In the genomic region with DNA sequence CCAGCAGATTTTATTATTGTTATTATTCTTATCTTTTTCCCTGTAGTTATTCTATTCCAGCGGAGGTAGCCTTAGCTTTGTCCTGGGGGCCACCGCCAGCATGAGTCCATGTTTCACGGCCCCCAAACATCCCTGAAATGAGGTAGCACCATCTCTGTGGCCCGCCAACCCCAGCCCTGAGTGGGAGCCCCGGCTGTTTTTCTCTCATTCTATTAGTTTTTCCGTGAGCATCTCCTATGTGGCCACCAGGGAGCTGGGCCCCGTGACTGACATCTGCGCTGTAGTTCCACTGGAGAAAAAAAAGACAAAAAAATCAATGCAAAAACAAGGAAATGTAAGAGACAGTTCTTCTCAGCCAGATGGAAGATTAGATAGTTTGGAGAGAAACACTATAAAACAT, we compare ENCODE assay signal across 36 cellular contexts. TPM values are rescaled to one million over a fixed set of nuclear protein-coding genes. Genes with fewer than 3 reads are reported as not detected.
"Had no signal": no experiment of that assay in that cellular context is flagged by ENCODE, and none has a peak within 500 bp of the region (broad histone marks: within the 10 kb centered on the region; RNA-seq: fewer than 3 reads in every experiment).

No MANE protein-coding gene starts in this region.

- ATAC-seq: activated CD4-positive, alpha-beta T cell treated with anti-CD3 and anti-CD28 coated beads for 36 hours; activated CD8-positive, alpha-beta memory T cell treated with anti-CD3 and anti-CD28 coated beads, Interleukin-2, amount 10 ng/mL, durations not matched to agents 7 days and 5 days; activated CD8-positive, alpha-beta T cell treated with anti-CD3 and anti-CD28 coated beads, Interleukin-2, amount 10 ng/mL, durations not matched to agents 7 days and 5 days; activated naive CD8-positive, alpha-beta T cell treated with anti-CD3 and anti-CD28 coated beads, Interleukin-2, amount 50 U/mL, for 24 hours; body of pancreas; effector memory CD8-positive, alpha-beta T cell; gastroesophageal sphincter; T-helper 17 cell had no signal

- H3K27me3 ChIP-seq: adrenal gland, body of pancreas, breast epithelium, cardiac muscle cell, esophagus squamous epithelium, gastroesophageal sphincter had no signal

- H3K4me3 ChIP-seq: adrenal gland, body of pancreas, breast epithelium, cardiac muscle cell, esophagus squamous epithelium, gastroesophageal sphincter had no signal

- H3K27ac ChIP-seq: body of pancreas, cardiac muscle cell, epithelial cell of prostate, esophagus squamous epithelium, gastroesophageal sphincter had no signal

- DNase-seq: activated CD4-positive, alpha-beta memory T cell treated with anti-CD3 and anti-CD28 coated beads for 36 hours; activated CD4-positive, alpha-beta T cell treated with anti-CD3 and anti-CD28 coated beads for 36 hours; activated CD4-positive, alpha-beta T cell treated with anti-CD3 and anti-CD28 coated beads, Interleukin-2, amount 10 ng/mL, durations not matched to agents 24 days and 14 days; activated CD4-positive, CD25-positive, alpha-beta regulatory T cell; activated CD4-positive, CD25-positive, alpha-beta regulatory T cell treated with anti-CD3 and anti-CD28 coated beads, Interleukin-2, amount 50 U/mL, for 72 hours; activated CD8-positive, alpha-beta memory T cell treated with anti-CD3 and anti-CD28 coated beads, Interleukin-2, amount 10 ng/mL, durations not matched to agents 7 days and 5 days; activated CD8-positive, alpha-beta memory T cell treated with anti-CD3 and anti-CD28 coated beads, Interleukin-2, amount 50 U/mL, for 4 hours; activated CD8-positive, alpha-beta T cell treated with anti-CD3 and anti-CD28 coated beads, Interleukin-2, amount 10 ng/mL, durations not matched to agents 7 days and 5 days; activated effector memory CD4-positive, alpha-beta T cell treated with anti-CD3 and anti-CD28 coated beads, Interleukin-2, amount 50 U/mL, for 16 hours; activated naive CD4-positive, alpha-beta T cell treated with anti-CD3 and anti-CD28 coated beads for 36 hours; activated naive CD8-positive, alpha-beta T cell treated with anti-CD3 and anti-CD28 coated beads for 36 hours; activated naive CD8-positive, alpha-beta T cell treated with anti-CD3 and anti-CD28 coated beads, Interleukin-2, amount 50 U/mL, for 24 hours; activated T-cell treated with anti-CD3 and anti-CD28 coated beads, Interleukin-2, amount 50 U/mL, for 1 hour; activated T-cell treated with anti-CD3 and anti-CD28 coated beads, Interleukin-2, amount 50 U/mL, for 48 hours; adrenal gland; amygdala; aorta; body of pancreas; central memory CD4-positive, alpha-beta T cell; cortex of kidney; dermis blood vessel endothelial cell; effector CD4-positive, alpha-beta T cell; effector memory CD8-positive, alpha-beta T cell; esophagus squamous epithelium; foreskin melanocyte; head of caudate nucleus; T-helper 1 cell; T-helper 17 cell; T1000 had no signal

- H3K36me3 ChIP-seq: adrenal gland, breast epithelium, cardiac muscle cell, gastroesophageal sphincter had no signal

- H3K9me3 ChIP-seq: adrenal gland, body of pancreas, breast epithelium, esophagus squamous epithelium, gastroesophageal sphincter had no signal

RNA-seq across cellular contexts. Expression of a gene that starts 43.5 kb away (rescaled TPM):
- total RNA-seq: activated CD4-positive, alpha-beta memory T cell treated with anti-CD3 and anti-CD28 coated beads for 36 hours; activated CD4-positive, alpha-beta T cell treated with anti-CD3 and anti-CD28 coated beads for 36 hours; activated CD8-positive, alpha-beta memory T cell treated with anti-CD3 and anti-CD28 coated beads for 36 hours; activated CD8-positive, alpha-beta memory T cell treated with anti-CD3 and anti-CD28 coated beads, Interleukin-2, amount 10 ng/mL, durations not matched to agents 7 days and 5 days; activated naive CD4-positive, alpha-beta T cell treated with anti-CD3 and anti-CD28 coated beads for 36 hours; activated T-helper 1 cell treated with anti-CD3 and anti-CD28 coated beads, Interleukin-12 subunit alpha, Interleukin-12 subunit beta, Interleukin-2, Interleukin-4 antibody, amounts not matched to agents 30 ng/mL and 10 ng/mL and 1 ng/mL, durations not matched to agents 14 hours and 24 hours and 36 hours; activated T-helper 2 cell treated with anti-CD3 and anti-CD28 coated beads, Interferon-gamma antibody, Interleukin-2, Interleukin-4, amounts not matched to agents 10 μg/mL and 5 μg/mL and 100 μg/mL, durations not matched to agents 14 hours and 24 hours and 36 hours; cardiac muscle cell had no signal
